26 cellular contexts compared by ENCODE assay signal in genomic region chr7:64874114-64874513, GRCh38. TPM values are rescaled to one million over a fixed set of nuclear protein-coding genes. Genes with fewer than 3 reads are reported as not detected.
A peak's percentile ranks its signal among the peaks of the same experiment; 100 is the strongest.
DNase-seq lines count a peak whose midpoint lies in the region; ATAC-seq, FAIRE-seq and TF ChIP-seq lines count a peak whose summit lies in the region.
"Had no signal": no experiment of that assay in that cellular context is flagged by ENCODE, and none has a peak within 500 bp of the region (broad histone marks: within the 10 kb centered on the region; RNA-seq: fewer than 3 reads in every experiment).

No MANE protein-coding gene starts in this region.

- no peak for ATAC-seq in lung (ENCODE audit: insufficient read depth, low FRiP score)
- ATAC-seq in HG03378 (IDR thresholded peaks at IDR 0.05; ENCODE audit: unreplicated experiment): no peak
- ATAC-seq in HG02759 (IDR thresholded peaks at IDR 0.05; ENCODE audit: unreplicated experiment): no peak
- ATAC-seq: heart right ventricle; left ventricle myocardium superior; stimulated activated naive CD8-positive, alpha-beta T cell treated with anti-CD3 and anti-CD28 coated beads, Interleukin-15, Interleukin-2, amounts not matched to agents 100 U/mL and 50 U/mL, for 24 hours had no signal

- peaks cover 0 to 22% of the 10 kb centered on the region in 2 donors for H3K9me3 ChIP-seq in lung (ENCODE audit: control insufficient read depth in 2 of 2, insufficient read depth in 1 of 2, low read length in 1 of 2)
- H3K9me3 ChIP-seq: adrenal gland had no signal

- H3K4me3 ChIP-seq in lung: no peak overlapping the region
- H3K4me3 ChIP-seq: adrenal gland, cardiac muscle cell, heart right ventricle, smooth muscle cell, tibial nerve had no signal

- H3K27ac ChIP-seq in RWPE1 (peak overlapping the region; percentile 64), lung (ENCODE audit: low read depth in 1 of 2, low read length in 1 of 2) (no peak overlapping the region)
- H3K27ac ChIP-seq: adrenal gland, cardiac muscle cell, heart right ventricle, tibial nerve, VCaP had no signal

- WGBS in lung, 2 donors: 73 to 89% methylated on average over 10 of the region's 10 CpGs

- TF ChIP-seq CTCF in RWPE1 (conservative IDR thresholded peaks at IDR 0.05; ENCODE audit: low read depth): no peak
- no peak for TF ChIP-seq CTCF in lung (IDR thresholded peaks at IDR 0.05; ENCODE audit: control extremely low read depth, extremely low read depth)
- no peak for TF ChIP-seq CTCF in D721Med (IDR thresholded peaks at IDR 0.05; ENCODE audit: insufficient read depth, missing control alignments)

- FAIRE-seq in D721Med (lab: Jason Lieb, UNC): no peak

- POLR2A ChIA-PET in RWPE1 (lab: Yijun Ruan, JAX; ENCODE audit: low non-redundant PET): no interaction called here

- peak; percentile 72 for DNase-seq in DMS79 (lab: John Stamatoyannopoulos, UW)
- peak; percentile 37 for DNase-seq in HT1080 (ENCODE audit: low read depth)
- no peak for DNase-seq in RWPE1 (ENCODE audit: low spot score)
- DNase-seq in lung (ENCODE audit: low spot score): peak; percentile 25
- no peak for DNase-seq in HT-29 (ENCODE audit: low spot score)
- no peak for DNase-seq in D721Med (ENCODE audit: insufficient read length, low spot score)
- DNase-seq: activated CD8-positive, alpha-beta memory T cell treated with anti-CD3 and anti-CD28 coated beads, Interleukin-2, amount 50 U/mL, for 48 hours; activated gamma-delta T cell treated with Interleukin-2 at 50 U/mL for 16 hours; AML-193; dermis blood vessel endothelial cell; heart right ventricle; immature natural killer cell; KBM-7; left ventricle myocardium superior; NCI-H1092 treated with DMSO at 0.1 percent for 48 hours; NCI-H2081; SHP77 treated with DMSO at 0.1 percent for 48 hours; stimulated activated CD4-positive, alpha-beta T cell treated with anti-CD3 and anti-CD28 coated beads, Interleukin-4, amount 100 ng/mL, for 1 hour; stimulated activated naive CD8-positive, alpha-beta T cell treated with anti-CD3 and anti-CD28 coated beads, Interleukin-15, Interleukin-2, amounts not matched to agents 100 U/mL and 50 U/mL, for 24 hours had no signal

- no peaks in the 10 kb centered on the region for H3K36me3 ChIP-seq in lung (ENCODE audit: control insufficient read depth in 2 of 2, insufficient read depth in 2 of 2, low read length in 2 of 2)
- H3K36me3 ChIP-seq: adrenal gland, cardiac muscle cell, heart right ventricle, tibial nerve had no signal

- H3K27me3 ChIP-seq in lung (ENCODE audit: control insufficient read depth, insufficient read depth): no peaks in the 10 kb centered on the region
- H3K27me3 ChIP-seq: adrenal gland, tibial nerve had no signal

- H3K4me1 ChIP-seq in lung (ENCODE audit: control insufficient read depth in 2 of 2, insufficient read depth in 2 of 2, low read length in 2 of 2): peaks cover 0 to 6% of the 10 kb centered on the region in 2 donors

- CTCF ChIA-PET in RWPE1 (lab: Yijun Ruan, JAX): no interaction called here

RNA-seq across cellular contexts. Expression of gene ZNF273, which starts 29.0 kb away (rescaled TPM):
- total RNA-seq in HT1080 (2014; rRNA removed; shearing (Covaris generic)): 2.8 and 3.9 TPM in 2 replicates
- polyA plus RNA-seq in HT1080 (2015; cell fraction: cytosol; rRNA removed): 3.2 and 3.4 TPM in 2 replicates
- polyA plus RNA-seq in HT1080 (2015; cell fraction: nucleus; rRNA removed): 2.7 and 2.9 TPM in 2 replicates
- total RNA-seq in lung: 10 to 100 TPM; 12.4 to 15.7 TPM
- polyA plus RNA-seq in lung: 1 to 10 TPM; 3.0 to 5.0 TPM
- 1.5 and 3.2 TPM in 2 replicates for total RNA-seq in HT-29 (2014; rRNA removed; shearing (Covaris generic))

Comparison
In these comparisons a context has a peak if more than half of its experiments do, and no peak if none do; other contexts are left out.
1. DNase-seq: peak in DMS79 (single experiment), HT1080 (single experiment) and lung (single experiment); none in RWPE1 (single experiment), HT-29 (single experiment) and D721Med (single experiment).